8 cellular contexts compared by ENCODE assay signal in genomic region chr4:3291969-3292570, GRCh38. TPM values are rescaled to one million over a fixed set of nuclear protein-coding genes. Genes with fewer than 3 reads are reported as not detected.
DNase-seq lines count a peak whose midpoint lies in the region; ATAC-seq, FAIRE-seq and TF ChIP-seq lines count a peak whose summit lies in the region.

No MANE protein-coding gene starts in this region.

- POLR2A ChIA-PET in H1 (lab: Charles Lee; ENCODE audit: partially characterized antibody): interaction anchor here (0.9 to 1.0 kb wide), 2 partner anchors 27 to 242 kb away, joined by 3 read pairs; no protein-coding TSS in a partner anchor

- no peaks in the 10 kb centered on the region for H3K36me3 ChIP-seq in H1 (ENCODE audit: control insufficient read depth in 2 of 4, insufficient read depth in 4 of 4, low read length in 3 of 4)

- H4K5ac ChIP-seq in H1 (ENCODE audit: insufficient read length, low read depth, low read length): no peak overlapping the region

- no peaks in the 10 kb centered on the region for H3K36me3 Mint-ChIP-seq in T-helper 2 cell treated with Interferon-gamma antibody and Interleukin-4, amounts not matched to agents 5 μg/mL and 100 μg/mL, for 36 hours (ENCODE audit: low read depth)

- no peak overlapping the region for H2BK5ac ChIP-seq in H1 (ENCODE audit: low read depth, low read length)

- no peak overlapping the region for H4K8ac ChIP-seq in H1 (ENCODE audit: extremely low read depth, insufficient read depth, low read length)

- H3K9me3 Mint-ChIP-seq in T-helper 2 cell treated with Interferon-gamma antibody and Interleukin-4, amounts not matched to agents 5 μg/mL and 100 μg/mL, for 36 hours: no peaks in the 10 kb centered on the region

- H3K27me3 ChIP-seq in H1 (replicated peaks in 1 of 4; ENCODE audit: control insufficient read depth in 3 of 4, extremely low read depth in 1 of 4, insufficient read depth in 3 of 4, low read length in 3 of 4): peaks cover 0 to 12% (median 1%) of the 10 kb centered on the region in 4 experiments; a peak in 3 of 7 replicates

- no peaks in the 10 kb centered on the region for H3K9me3 ChIP-seq in H1 (ENCODE audit: insufficient read depth in 2 of 2, low read depth in 1 of 2, low read length in 1 of 2)

- H3K27ac Mint-ChIP-seq in T-helper 2 cell treated with Interferon-gamma antibody and Interleukin-4, amounts not matched to agents 5 μg/mL and 100 μg/mL, for 36 hours: peak overlapping the region; percentile 7

- no peak overlapping the region for H2BK12ac ChIP-seq in H1 (ENCODE audit: low read depth, low read length)

- peak overlapping the region; percentile 37 to 72 (median 66) for H3K4me3 ChIP-seq in H1 (ENCODE audit: extremely low read depth in 1 of 4, insufficient read depth in 2 of 4, low read depth in 3 of 4, low read length in 4 of 4)

- H4K20me1 ChIP-seq in H1 (replicated peaks in 1 of 2; ENCODE audit: control insufficient read depth in 1 of 2, insufficient read depth in 2 of 2, low read length in 2 of 2): peaks cover 2 to 8% of the 10 kb centered on the region in 2 experiments

- no peak for FAIRE-seq in H1 (lab: Jason Lieb, UNC)

- no peak for TF ChIP-seq POLR2A in H1 (IDR thresholded peaks at IDR 0.05; ENCODE audit: control extremely low read depth in 1 of 2, low read depth in 2 of 2, low read length in 2 of 2)

- H3K27me3 Mint-ChIP-seq in T-helper 2 cell treated with Interferon-gamma antibody and Interleukin-4, amounts not matched to agents 5 μg/mL and 100 μg/mL, for 36 hours (ENCODE audit: low read depth): peaks cover 47% of the 10 kb centered on the region

- no peak for TF ChIP-seq EP300 in H1 (IDR thresholded peaks at IDR 0.05; ENCODE audit: borderline replicate concordance in 1 of 2, low read depth in 2 of 2, low read length in 2 of 2)

- H2AK5ac ChIP-seq in H1 (ENCODE audit: low read depth, low read length): no peak overlapping the region

- H2AFZ ChIP-seq in H1 (ENCODE audit: low read length): peak overlapping the region; percentile 48; the same call in 1 of the 2 replicates

- H3K14ac ChIP-seq in H1 (ENCODE audit: insufficient read length): no peak overlapping the region

- no peak overlapping the region for H2BK15ac ChIP-seq in H1 (ENCODE audit: low read length)

- H3K9ac ChIP-seq in H1 (replicated peaks in 1 of 4; ENCODE audit: extremely low read depth in 1 of 4, low read depth in 3 of 4, low read length in 3 of 4): peak overlapping the region in 2 of 4 experiments; percentile 9 to 13; a peak in 3 of 7 replicates

- no peaks in the 10 kb centered on the region; a peak in 2 of 4 replicates for H3K79me2 ChIP-seq in H1 (ENCODE audit: control insufficient read depth in 1 of 2, insufficient read depth in 2 of 2, low read length in 2 of 2)

- H3K27ac ChIP-seq in H1 (ENCODE audit: low read depth, low read length) (no peak overlapping the region), temporal lobe (ENCODE audit: low read depth, low read length) (peak overlapping the region; percentile 87)

- H3K4me2 ChIP-seq in H1 (ENCODE audit: insufficient read depth in 1 of 2, low read depth in 2 of 2, low read length in 2 of 2): peak overlapping the region; percentile 75 to 96

- H3K56ac ChIP-seq in H1 (replicated peaks; ENCODE audit: insufficient read length, low read depth, low read length): no peak overlapping the region

- H3K4me1 Mint-ChIP-seq in T-helper 2 cell treated with Interferon-gamma antibody and Interleukin-4, amounts not matched to agents 5 μg/mL and 100 μg/mL, for 36 hours (ENCODE audit: low read depth): peaks cover 11% of the 10 kb centered on the region

- no peak overlapping the region for H2BK20ac ChIP-seq in H1 (ENCODE audit: low read length)

- H3K23me2 ChIP-seq in H1 (ENCODE audit: low read depth, low read length): peaks cover 15% of the 10 kb centered on the region; the same call in 1 of the 2 replicates

- no peak overlapping the region for H2BK120ac ChIP-seq in H1 (replicated peaks; ENCODE audit: low read depth, low read length)

- no peak overlapping the region for H4K91ac ChIP-seq in H1 (replicated peaks; ENCODE audit: insufficient read length, low read length)

- peak; percentile 20 for ATAC-seq in GM19351 (IDR thresholded peaks at IDR 0.05; ENCODE audit: unreplicated experiment)
- peak; percentile 14 for ATAC-seq in HG03565 (IDR thresholded peaks at IDR 0.05; ENCODE audit: unreplicated experiment)

- peak overlapping the region; percentile 85 for H3K4me3 Mint-ChIP-seq in T-helper 2 cell treated with Interferon-gamma antibody and Interleukin-4, amounts not matched to agents 5 μg/mL and 100 μg/mL, for 36 hours

- H3K23ac ChIP-seq in H1 (ENCODE audit: insufficient read length): no peak overlapping the region

- H3K18ac ChIP-seq in H1 (ENCODE audit: extremely low read depth, low read length): peak overlapping the region; percentile 78

- DNase-seq in CD1c-positive myeloid dendritic cell (ENCODE audit: extremely low spot score) (peak; percentile 68), H1 (ENCODE audit: low read depth in 1 of 2, low spot score in 2 of 2) (peak in 1 of 2 experiments; percentile 66), medulla oblongata (ENCODE audit: extremely low spot score) (peak; percentile 59)
- peak; percentile 35 for DNase-seq in T-helper 2 cell treated with Interferon-gamma antibody and Interleukin-4, amounts not matched to agents 5 μg/mL and 100 μg/mL, for 36 hours (ENCODE audit: low spot score)
- DNase-seq in NK-92 treated with Interleukin-12 subunit alpha and Interleukin-12 subunit beta, amount 100 ng/mL, for 24 hours (lab: John Stamatoyannopoulos, UW): no peak

- H3K4ac ChIP-seq in H1 (replicated peaks; ENCODE audit: insufficient read length, low read depth, low read length): no peak overlapping the region

- TF ChIP-seq CTCF in H1 (IDR thresholded peaks at IDR 0.05; ENCODE audit: control extremely low read depth in 1 of 3, insufficient read depth in 1 of 3, low read depth in 1 of 3, low read length in 3 of 3): no peak

- H3K79me1 ChIP-seq in H1 (ENCODE audit: low read depth, low read length): no peaks in the 10 kb centered on the region

- TF ChIP-seq RAD21 in H1 (IDR thresholded peaks at IDR 0.05 in 1 of 2, conservative IDR thresholded peaks at IDR 0.05 in 1 of 2; ENCODE audit: low read depth in 2 of 2, low read length in 2 of 2): no peak

- CTCF ChIA-PET in H1 (lab: Charles Lee; ENCODE audit: partially characterized antibody): interaction anchor here (1.1 to 5.1 kb wide), 3 partner anchors 15 to 26 kb away, joined by 3 to 31 read pairs (median 5); no protein-coding TSS in a partner anchor

- WGBS in H1 (ENCODE audit: extremely low coverage in 1 of 2, insufficient coverage in 1 of 2, insufficient read length in 1 of 2, insufficient replicate concordance in 2 of 2, low coverage in 1 of 2, low lambda C conversion rate in 2 of 2, missing lambda C conversion rate in 1 of 2), 2 experiments: 1% methylated on average over 40 of the region's 60 CpGs; no CpG with 5 or more reads in 1 of the 2 experiments

- peaks cover 0 to 23% (median 11%) of the 10 kb centered on the region in 4 experiments; a peak in 5 of 7 replicates for H3K4me1 ChIP-seq in H1 (replicated peaks in 1 of 4; ENCODE audit: control insufficient read depth in 3 of 4, insufficient read depth in 4 of 4, low read length in 3 of 4)

TF ChIP-seq in H1, 55 proteins besides CTCF, POLR2A, EP300 and RAD21 (continues in another document):
- TF ChIP-seq BRCA1 (IDR thresholded peaks at IDR 0.05; ENCODE audit: low read depth, low read length) (no peak), BCL11A (IDR thresholded peaks at IDR 0.05; ENCODE audit: low read depth in 2 of 2, low read length in 2 of 2) (no peak), SUZ12 (IDR thresholded peaks at IDR 0.05; ENCODE audit: low read length) (peak; percentile 58), JUND (IDR thresholded peaks at IDR 0.05; ENCODE audit: low read length) (no peak), SAP30 (IDR thresholded peaks at IDR 0.05; ENCODE audit: insufficient read depth, insufficient replicate concordance, low read length) (peak; percentile 4), MAFK (IDR thresholded peaks at IDR 0.05; ENCODE audit: low read depth, low read length) (no peak), ATF3 (IDR thresholded peaks at IDR 0.05; ENCODE audit: insufficient read depth, low read depth, low read length) (no peak), EGR1 (IDR thresholded peaks at IDR 0.05; ENCODE audit: borderline replicate concordance, low read depth, low read length) (no peak), SIRT6 (IDR thresholded peaks at IDR 0.05; ENCODE audit: low read length) (no peak), GABPA (IDR thresholded peaks at IDR 0.05; ENCODE audit: borderline replicate concordance, insufficient read depth, low read length) (0 out of 2 replicates have a peak, but pooled peaks have one; percentile 9), SIN3A (conservative IDR thresholded peaks at IDR 0.05 in 1 of 2, IDR thresholded peaks at IDR 0.05 in 1 of 2; ENCODE audit: low read depth in 1 of 2, low read length in 2 of 2) (no peak; a peak in 1 of 4 replicates)

RNA-seq across cellular contexts. Expression of gene RGS12, which starts 0.8 kb away (rescaled TPM):
- total RNA-seq in H1 (2021; fragmentation: NEBNext Ultra II Directional; extraction: Animal tissue kit (Norgen Biotek cat#: 25700)): 16.3 and 16.4 TPM in 2 replicates
- polyA plus RNA-seq in H1 (2011; rRNA removed): 6.0 and 10.7 TPM in 2 replicates
- 10.1 TPM for polyA plus RNA-seq in H1 (2011; cell fraction: cytosol; rRNA removed)
- 30.0 TPM for polyA plus RNA-seq in H1 (2011; cell fraction: nucleus; rRNA removed)
- 12.7 to 26.6 TPM (median 20.0 TPM) in 4 replicates for polyA plus RNA-seq in H1 (2012, experiment 1 of 2)
- 17.8 TPM for polyA plus RNA-seq in H1 (2012, experiment 2 of 2)
- polyA plus RNA-seq in H1 (2013, experiment 1 of 2): 10.6 TPM
- 10.3 TPM for polyA plus RNA-seq in H1 (2013, experiment 2 of 2)
- 10.8 and 12.0 TPM in 2 replicates for polyA minus RNA-seq in H1 (2011; rRNA and poly(A)+ RNA removed)
- polyA minus RNA-seq in H1 (2011; cell fraction: cytosol; rRNA and poly(A)+ RNA removed): 15.5 TPM
- polyA minus RNA-seq in H1 (2011; cell fraction: nucleus; rRNA and poly(A)+ RNA removed): 28.6 TPM
- 110 TPM for total RNA-seq in temporal lobe

RNA-seq across cellular contexts. Expression of gene MSANTD1, which starts 43.1 kb away (rescaled TPM):
- 0.45 and 0.78 TPM in 2 replicates for total RNA-seq in H1 (2021; fragmentation: NEBNext Ultra II Directional; extraction: Animal tissue kit (Norgen Biotek cat#: 25700))
- polyA plus RNA-seq in H1 (2011; rRNA removed): 0.23 and 0.39 TPM in 2 replicates
- polyA plus RNA-seq in H1 (2011; cell fraction: cytosol; rRNA removed): 0.28 TPM
- polyA plus RNA-seq in H1 (2011; cell fraction: nucleus; rRNA removed): 1.7 TPM
- polyA plus RNA-seq in H1 (2012, experiment 1 of 2): 0.15 to 0.43 TPM (median 0.34 TPM) in 4 replicates
- polyA plus RNA-seq in H1 (2012, experiment 2 of 2): not detected
- 0.22 TPM for polyA plus RNA-seq in H1 (2013, experiment 1 of 2)
- polyA plus RNA-seq in H1 (2013, experiment 2 of 2): 0.15 TPM
- 0.12 and 0.28 TPM in 2 replicates for polyA minus RNA-seq in H1 (2011; rRNA and poly(A)+ RNA removed)
- not detected for polyA minus RNA-seq in H1 (2011; cell fraction: cytosol; rRNA and poly(A)+ RNA removed)
- 1.6 TPM for polyA minus RNA-seq in H1 (2011; cell fraction: nucleus; rRNA and poly(A)+ RNA removed)
- total RNA-seq in temporal lobe: 3.4 TPM
